ENCODE assay signal across 8 cellular contexts in the genomic region with DNA sequence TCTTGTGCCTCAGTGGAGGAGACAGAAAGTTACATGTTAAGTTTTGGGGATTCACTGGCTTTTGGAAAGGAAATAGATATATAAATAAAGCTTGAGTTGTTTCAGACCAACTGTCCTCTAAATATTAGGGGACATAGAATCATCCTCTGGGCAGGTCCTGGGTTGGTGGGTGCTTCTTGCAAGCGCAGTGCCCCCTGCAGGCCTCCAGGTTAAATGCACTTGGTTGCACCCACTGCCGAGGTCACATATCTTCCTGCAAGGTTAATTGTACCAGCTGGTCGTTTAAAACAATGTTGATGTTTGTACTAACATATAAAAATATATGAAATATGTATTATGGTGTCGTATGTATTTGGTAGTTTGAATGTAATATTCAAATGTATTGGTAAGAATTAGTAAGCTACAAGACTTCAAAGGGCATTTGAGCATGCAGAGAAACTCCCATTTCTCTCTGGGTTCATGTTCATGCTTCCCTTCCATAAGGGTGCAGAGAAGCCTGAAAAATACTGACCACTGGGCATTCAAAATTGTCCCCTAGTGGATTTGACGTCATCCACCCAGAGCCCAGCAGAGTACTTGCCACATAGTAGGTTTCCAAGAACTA.
A peak's percentile ranks its signal among the peaks of the same experiment; 100 is the strongest.
DNase-seq lines count a peak whose midpoint lies in the region; ATAC-seq and TF ChIP-seq lines count a peak whose summit lies in the region.

No MANE protein-coding gene starts in this region.

- peaks cover 2% of the 10 kb centered on the region for H3K36me3 ChIP-seq in brain microvascular endothelial cell (replicated peaks)
- H3K36me3 ChIP-seq in right lobe of liver: no peaks in the 10 kb centered on the region
- H3K36me3 ChIP-seq in tibial nerve: no peaks in the 10 kb centered on the region

- H3K9me3 ChIP-seq in right lobe of liver: no peaks in the 10 kb centered on the region
- no peaks in the 10 kb centered on the region for H3K9me3 ChIP-seq in tibial nerve

- H3K4me1 Mint-ChIP-seq in effector memory CD8-positive, alpha-beta T cell (ENCODE audit: low read depth in 2 of 2): no peaks in the 10 kb centered on the region

- TF ChIP-seq POLR2A in right lobe of liver (IDR thresholded peaks at IDR 0.05): no peak
- no peak for TF ChIP-seq POLR2A in tibial nerve (IDR thresholded peaks at IDR 0.05)

- no peaks in the 10 kb centered on the region for H3K9me3 Mint-ChIP-seq in effector memory CD8-positive, alpha-beta T cell

- peak in 1 of 4 donors; percentile 26 for ATAC-seq in right lobe of liver
- no peak for ATAC-seq in effector memory CD8-positive, alpha-beta T cell (replicated peaks)
- ATAC-seq in GM18907 (IDR thresholded peaks at IDR 0.05; ENCODE audit: unreplicated experiment): no peak

- in situ Hi-C loops in brain microvascular endothelial cell (cut with HindIII; ENCODE audit: low pct_ligation_motif_present, low sequenced_read_pairs): no loop called here

- DNase-seq in AML-193 (lab: John Stamatoyannopoulos, UW): peak; percentile 21 to 33
- peak; percentile 28 for DNase-seq in NCI-H510A treated with DMSO at 0.1 percent for 48 hours (lab: John Stamatoyannopoulos, UW)
- peak; percentile 52 for DNase-seq in brain microvascular endothelial cell
- DNase-seq in right lobe of liver: peak in 1 of 3 donors; percentile 38
- peak in 1 of 2 donors; percentile 19 for DNase-seq in tibial nerve (ENCODE audit: low spot score in 2 of 2)
- DNase-seq in effector memory CD8-positive, alpha-beta T cell: no peak

- H3K4me3 ChIP-seq in brain microvascular endothelial cell (ENCODE audit: low read depth, low read length): no peak overlapping the region
- no peak overlapping the region for H3K4me3 ChIP-seq in right lobe of liver
- no peak overlapping the region for H3K4me3 ChIP-seq in tibial nerve

- intact Hi-C loops in right lobe of liver (cut with DNase I): loop anchor here in 1 of 2 donors (10.0 kb wide), 1 partner anchor 98 kb away; no protein-coding TSS in a partner anchor

- peak; percentile 70 for TF ChIP-seq CTCF in GM12874 (IDR thresholded peaks at IDR 0.05; ENCODE audit: insufficient read depth, low read depth, low read length)
- TF ChIP-seq CTCF in brain microvascular endothelial cell (IDR thresholded peaks at IDR 0.05; ENCODE audit: low read depth, low read length, missing control alignments): peak; percentile 88
- peak; percentile 47 to 63 (median 55) for TF ChIP-seq CTCF in right lobe of liver (IDR thresholded peaks at IDR 0.05)
- peak in 4 of 5 experiments; percentile 22 to 57 (median 28) for TF ChIP-seq CTCF in tibial nerve (IDR thresholded peaks at IDR 0.05)

- peaks cover 0 to 18% of the 10 kb centered on the region in 2 donors for H3K27me3 Mint-ChIP-seq in effector memory CD8-positive, alpha-beta T cell

- TF ChIP-seq EP300 in tibial nerve (IDR thresholded peaks at IDR 0.05): no peak

- no peak overlapping the region for H3K27ac ChIP-seq in brain microvascular endothelial cell
- H3K27ac ChIP-seq in right lobe of liver: peak overlapping the region in 1 of 3 donors; percentile 21
- no peak overlapping the region for H3K27ac ChIP-seq in tibial nerve

- peaks cover 0 to 34% (median 6%) of the 10 kb centered on the region in 4 donors for H3K4me1 ChIP-seq in right lobe of liver
- H3K4me1 ChIP-seq in tibial nerve: peaks cover 0 to 26% (median 13%) of the 10 kb centered on the region in 4 donors

- H3K4me3 Mint-ChIP-seq in effector memory CD8-positive, alpha-beta T cell: no peak overlapping the region

- 34% methylated on average over 5 of the region's 5 CpGs for WGBS in right lobe of liver (ENCODE audit: insufficient coverage, low coverage, low lambda C conversion rate, missing lambda C conversion rate)
- WGBS in tibial nerve, 2 donors: 60 to 66% methylated on average over 5 of the region's 5 CpGs

- H3K36me3 Mint-ChIP-seq in effector memory CD8-positive, alpha-beta T cell (ENCODE audit: insufficient read depth): no peaks in the 10 kb centered on the region

- no peaks in the 10 kb centered on the region for H3K27me3 ChIP-seq in brain microvascular endothelial cell (replicated peaks)
- H3K27me3 ChIP-seq in right lobe of liver: no peaks in the 10 kb centered on the region
- H3K27me3 ChIP-seq in tibial nerve: no peaks in the 10 kb centered on the region

- no peak overlapping the region for H3K27ac Mint-ChIP-seq in effector memory CD8-positive, alpha-beta T cell

Comparison
In these comparisons a context has a peak if more than half of its experiments do, and no peak if none do; other contexts are left out.
1. DNase-seq: peak in AML-193 (2 of 2), NCI-H510A treated with DMSO at 0.1 percent for 48 hours (single experiment) and brain microvascular endothelial cell (single experiment); none in effector memory CD8-positive, alpha-beta T cell (0 of 3).
2. CTCF ChIP-seq: peak in every context shown above with its lines; median percentile 88 in brain microvascular endothelial cell; 70 in GM12874; 55 in right lobe of liver; 28 in tibial nerve.